24 cellular contexts compared by ENCODE assay signal in the genomic region with DNA sequence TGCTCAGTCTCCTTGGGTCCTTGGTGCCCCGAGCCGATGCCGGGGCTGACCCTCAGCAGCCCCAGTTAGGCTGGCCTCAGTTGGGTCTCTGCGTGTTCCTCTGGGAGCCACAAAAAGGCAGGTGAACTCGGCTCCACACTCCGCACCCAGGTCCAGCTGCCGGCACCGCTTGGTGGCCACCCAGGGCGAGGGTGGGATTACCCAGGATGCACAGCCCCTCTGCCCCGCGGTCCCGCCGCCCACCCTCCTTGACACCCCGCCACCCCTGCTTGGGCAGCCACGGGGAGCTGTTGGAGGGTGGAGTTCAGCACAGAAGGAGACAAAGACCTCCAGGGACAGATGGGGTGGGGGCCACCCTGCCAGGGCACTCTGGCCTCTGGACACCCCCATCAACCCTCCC. TPM values are rescaled to one million over a fixed set of nuclear protein-coding genes. Genes with fewer than 3 reads are reported as not detected.
"Had no signal": no experiment of that assay in that cellular context is flagged by ENCODE, and none has a peak within 500 bp of the region (broad histone marks: within the 10 kb centered on the region; RNA-seq: fewer than 3 reads in every experiment).

No MANE protein-coding gene starts in this region.

- H3K27ac ChIP-seq: KMS-11, RWPE1 had no signal

- H3K9ac ChIP-seq: KMS-11, SK-N-SH had no signal

- H3K9me3 ChIP-seq: SK-N-SH had no signal

- H3K4me2 ChIP-seq: KMS-11, SK-N-SH had no signal

- DNase-seq: Kasumi-1, MM.1S, NCI-H1092 treated with DMSO at 0.1 percent for 48 hours, NCI-H1436, NCI-H187, NCI-H2029, NCI-H2081 treated with DMSO at 0.1 percent for 48 hours, NCI-H2171, NCI-H226, NCI-H446, NCI-H510A, NCI-H524 treated with DMSO at 0.1 percent for 48 hours, NCI-H69, NCI-H774, SHP77, SK-N-SH had no signal

- ATAC-seq: HepG2, K562 had no signal

- H3K9me3 Mint-ChIP-seq: IgD-negative memory B cell had no signal

- H3K4me3 ChIP-seq: K562 had no signal

- H3K27me3 Mint-ChIP-seq: IgD-negative memory B cell had no signal

- H3K36me3 Mint-ChIP-seq: IgD-negative memory B cell had no signal

RNA-seq across cellular contexts. Expression of a gene that starts 17.7 kb away (rescaled TPM):
- total RNA-seq: HepG2, M059J, SK-MEL-5 had no signal
- polyA plus RNA-seq: HepG2, IgD-negative memory B cell, SK-N-SH had no signal

RNA-seq across cellular contexts. Expression of a gene that starts 25.3 kb away (rescaled TPM):
- total RNA-seq: HepG2, HT1080, M059J, SK-MEL-5 had no signal
- polyA plus RNA-seq: HepG2, IgD-negative memory B cell, SK-N-SH had no signal
